ENCODE assay signal across 30 cellular contexts in genomic region chr20:18513208-18513607, GRCh38. TPM values are rescaled to one million over a fixed set of nuclear protein-coding genes. Genes with fewer than 3 reads are reported as not detected.
DNase-seq lines count a peak whose midpoint lies in the region; ATAC-seq and TF ChIP-seq lines count a peak whose summit lies in the region.
"Had no signal": no experiment of that assay in that cellular context is flagged by ENCODE, and none has a peak within 500 bp of the region (broad histone marks: within the 10 kb centered on the region; RNA-seq: fewer than 3 reads in every experiment).

No MANE protein-coding gene starts in this region.

- no peak overlapping the region for H3K4me3 Mint-ChIP-seq in dendritic cell treated with granulocyte-macrophage colony-stimulating factor and Interleukin-4, amounts not matched to agents 40 ng/mL and 50 ng/mL, for 4 days
- H3K4me3 Mint-ChIP-seq: activated CD4-positive, alpha-beta T cell treated with anti-CD3 and anti-CD28 coated beads, Interleukin-2, amount 10 ng/mL, durations not matched to agents 24 days and 14 days; stimulated activated effector memory CD8-positive, alpha-beta T cell treated with anti-CD3 and anti-CD28 coated beads, Interleukin-12 subunit alpha, Interleukin-12 subunit beta, amount 100 ng/mL, for 72 hours; type B pancreatic cell had no signal

- no peak for ATAC-seq in GM21619 (IDR thresholded peaks at IDR 0.05; ENCODE audit: unreplicated experiment)
- ATAC-seq: left lobe of liver; stimulated activated effector memory CD8-positive, alpha-beta T cell treated with anti-CD3 and anti-CD28 coated beads, Interleukin-12 subunit alpha, Interleukin-12 subunit beta, amount 100 ng/mL, for 72 hours had no signal

- no peak overlapping the region for H3K27ac ChIP-seq in HL-60 (replicated peaks)
- H3K27ac ChIP-seq: adrenal gland, sigmoid colon, VCaP had no signal

- peak overlapping the region; percentile 59 for H3K27ac Mint-ChIP-seq in dendritic cell treated with granulocyte-macrophage colony-stimulating factor and Interleukin-4, amounts not matched to agents 40 ng/mL and 50 ng/mL, for 4 days
- H3K27ac Mint-ChIP-seq: activated CD4-positive, alpha-beta T cell treated with anti-CD3 and anti-CD28 coated beads, Interleukin-2, amount 10 ng/mL, durations not matched to agents 24 days and 14 days; brain; progenitor cell of endocrine pancreas; stimulated activated effector memory CD8-positive, alpha-beta T cell treated with anti-CD3 and anti-CD28 coated beads, Interleukin-12 subunit alpha, Interleukin-12 subunit beta, amount 100 ng/mL, for 72 hours; type B pancreatic cell had no signal

- H3K4me3 ChIP-seq in HL-60 (replicated peaks; ENCODE audit: insufficient read depth, low read length): no peak overlapping the region
- H3K4me3 ChIP-seq: adrenal gland, sigmoid colon had no signal

- intact Hi-C loops in dendritic cell treated with granulocyte-macrophage colony-stimulating factor and Interleukin-4, amounts not matched to agents 40 ng/mL and 50 ng/mL, for 4 days (cut with micrococcal nuclease): no loop called here

- TF ChIP-seq CTCF in HL-60 (IDR thresholded peaks at IDR 0.05; ENCODE audit: insufficient read depth, low read length): no peak

- H3K9me3 Mint-ChIP-seq in dendritic cell treated with granulocyte-macrophage colony-stimulating factor and Interleukin-4, amounts not matched to agents 40 ng/mL and 50 ng/mL, for 4 days: no peaks in the 10 kb centered on the region
- H3K9me3 Mint-ChIP-seq: activated CD4-positive, alpha-beta T cell treated with anti-CD3 and anti-CD28 coated beads, Interleukin-2, amount 10 ng/mL, durations not matched to agents 24 days and 14 days; brain; stimulated activated effector memory CD8-positive, alpha-beta T cell treated with anti-CD3 and anti-CD28 coated beads, Interleukin-12 subunit alpha, Interleukin-12 subunit beta, amount 100 ng/mL, for 72 hours; type B pancreatic cell had no signal

- DNase-seq in HL-60 (ENCODE audit: low read depth in 1 of 2, low spot score in 1 of 2): peak; percentile 18 to 40
- DNase-seq in NOMO-1 (lab: John Stamatoyannopoulos, UW; ENCODE audit: unreplicated experiment in 2 of 2): peak; percentile 11 to 82
- no peak for DNase-seq in iPS-NIHi11 (ENCODE audit: low spot score)
- DNase-seq in mucosa of gallbladder (ENCODE audit: low spot score): no peak
- DNase-seq: ACHN; activated CD4-positive, alpha-beta T cell treated with anti-CD3 and anti-CD28 coated beads, Interleukin-2, amount 10 ng/mL, durations not matched to agents 24 days and 14 days; activated naive CD4-positive, alpha-beta T cell; activated T-cell treated with anti-CD3 and anti-CD28 coated beads, Interleukin-2, amount 50 U/mL, for 48 hours; adrenal gland; COR-L47; GDM1; HCEC 1CT; hypothalamus; mesendoderm; NCI-H1436; NCI-H2081 treated with DMSO at 0.1 percent for 48 hours; NCI-H345; OCI-M1; sigmoid colon; SK-N-SH; stimulated activated CD4-positive, alpha-beta T cell treated with anti-CD3 and anti-CD28 coated beads, Interleukin-4, amount 100 ng/mL, for 24 hours; substantia nigra had no signal

- no peaks in the 10 kb centered on the region for H3K27me3 Mint-ChIP-seq in dendritic cell treated with granulocyte-macrophage colony-stimulating factor and Interleukin-4, amounts not matched to agents 40 ng/mL and 50 ng/mL, for 4 days
- H3K27me3 Mint-ChIP-seq: activated CD4-positive, alpha-beta T cell treated with anti-CD3 and anti-CD28 coated beads, Interleukin-2, amount 10 ng/mL, durations not matched to agents 24 days and 14 days; progenitor cell of endocrine pancreas; type B pancreatic cell had no signal

- peaks cover 45% of the 10 kb centered on the region for H3K36me3 Mint-ChIP-seq in dendritic cell treated with granulocyte-macrophage colony-stimulating factor and Interleukin-4, amounts not matched to agents 40 ng/mL and 50 ng/mL, for 4 days (ENCODE audit: low read depth)
- H3K36me3 Mint-ChIP-seq: stimulated activated effector memory CD8-positive, alpha-beta T cell treated with anti-CD3 and anti-CD28 coated beads, Interleukin-12 subunit alpha, Interleukin-12 subunit beta, amount 100 ng/mL, for 72 hours had no signal

- no peaks in the 10 kb centered on the region for H3K27me3 ChIP-seq in HL-60 (ENCODE audit: insufficient read depth, poor library complexity, severe bottlenecking)
- H3K27me3 ChIP-seq: adrenal gland, sigmoid colon had no signal

- H3K4me1 Mint-ChIP-seq in dendritic cell treated with granulocyte-macrophage colony-stimulating factor and Interleukin-4, amounts not matched to agents 40 ng/mL and 50 ng/mL, for 4 days (ENCODE audit: low read depth): peaks cover 51% of the 10 kb centered on the region

RNA-seq across cellular contexts. Expression of gene SEC23B, which starts 5.5 kb away (rescaled TPM):
- 69.3 TPM for total RNA-seq in mucosa of gallbladder

RNA-seq across cellular contexts. Expression of gene RBBP9, which starts 16.2 kb away (rescaled TPM):
- 20.2 TPM for total RNA-seq in mucosa of gallbladder

RNA-seq across cellular contexts. Expression of gene POLR3F, which starts 46.0 kb away (rescaled TPM):
- total RNA-seq in mucosa of gallbladder: 6.2 TPM

RNA-seq across cellular contexts. Expression of gene DZANK1, which starts 46.4 kb away (rescaled TPM):
- 3.3 TPM for total RNA-seq in mucosa of gallbladder

RNA-seq across cellular contexts. Expression of gene SMIM26, which starts 54.0 kb away (rescaled TPM):
- total RNA-seq in mucosa of gallbladder: 65.2 TPM

Comparison
In these comparisons a context has a peak if more than half of its experiments do, and no peak if none do; other contexts are left out.
1. DNase-seq: peak in HL-60 (2 of 2) and NOMO-1 (2 of 2); none in iPS-NIHi11 (single experiment) and mucosa of gallbladder (single experiment).